14 cellular contexts compared by ENCODE assay signal in genomic region chr12:117590999-117591398, GRCh38.
"Had no signal": no experiment of that assay in that cellular context is flagged by ENCODE, and none has a peak within 500 bp of the region (broad histone marks: within the 10 kb centered on the region; RNA-seq: fewer than 3 reads in every experiment).

No MANE protein-coding gene starts in this region.

- H3K27ac ChIP-seq: left ventricle myocardium inferior, transverse colon, vagina had no signal

- H3K27me3 ChIP-seq: vagina had no signal

- DNase-seq: activated CD4-positive, alpha-beta T cell treated with anti-CD3 and anti-CD28 coated beads, Interleukin-2, amount 50 U/mL, for 4 hours; activated naive CD4-positive, alpha-beta T cell treated with anti-CD3 and anti-CD28 coated beads, Interleukin-2, amount 10 ng/mL, durations not matched to agents 7 days and 5 days; hippocampal formation; kidney; left ventricle myocardium inferior; nucleus accumbens; right cardiac atrium; stimulated activated CD4-positive, alpha-beta T cell treated with anti-CD3 and anti-CD28 coated beads, Interleukin-4, amount 100 ng/mL, for 4 hours; stimulated activated naive CD8-positive, alpha-beta T cell treated with anti-CD3 and anti-CD28 coated beads, Interleukin-15, Interleukin-2, amounts not matched to agents 100 U/mL and 50 U/mL, for 24 hours; transverse colon had no signal

- H3K4me3 ChIP-seq: left ventricle myocardium inferior, smooth muscle cell, transverse colon, vagina had no signal

- H3K36me3 ChIP-seq: left ventricle myocardium inferior, transverse colon, vagina had no signal

- H3K4me2 ChIP-seq: smooth muscle cell had no signal

- H3K4me1 ChIP-seq: left ventricle myocardium inferior, transverse colon, vagina had no signal

- ATAC-seq: activated CD4-positive, CD25-positive, alpha-beta regulatory T cell treated with anti-CD3 and anti-CD28 coated beads, Interleukin-2, amount 50 U/mL, for 24 hours; natural killer cell treated with Interleukin-12 subunit alpha and Interleukin-12 subunit beta and Interleukin-15 and Interleukin-18, amount 100 ng/mL, for 72 hours; right cardiac atrium; stimulated activated naive CD8-positive, alpha-beta T cell treated with anti-CD3 and anti-CD28 coated beads, Interleukin-15, Interleukin-2, amounts not matched to agents 100 U/mL and 50 U/mL, for 24 hours had no signal

- H3K9me3 ChIP-seq: vagina had no signal
